8 cellular contexts compared by ENCODE assay signal in the genomic region with DNA sequence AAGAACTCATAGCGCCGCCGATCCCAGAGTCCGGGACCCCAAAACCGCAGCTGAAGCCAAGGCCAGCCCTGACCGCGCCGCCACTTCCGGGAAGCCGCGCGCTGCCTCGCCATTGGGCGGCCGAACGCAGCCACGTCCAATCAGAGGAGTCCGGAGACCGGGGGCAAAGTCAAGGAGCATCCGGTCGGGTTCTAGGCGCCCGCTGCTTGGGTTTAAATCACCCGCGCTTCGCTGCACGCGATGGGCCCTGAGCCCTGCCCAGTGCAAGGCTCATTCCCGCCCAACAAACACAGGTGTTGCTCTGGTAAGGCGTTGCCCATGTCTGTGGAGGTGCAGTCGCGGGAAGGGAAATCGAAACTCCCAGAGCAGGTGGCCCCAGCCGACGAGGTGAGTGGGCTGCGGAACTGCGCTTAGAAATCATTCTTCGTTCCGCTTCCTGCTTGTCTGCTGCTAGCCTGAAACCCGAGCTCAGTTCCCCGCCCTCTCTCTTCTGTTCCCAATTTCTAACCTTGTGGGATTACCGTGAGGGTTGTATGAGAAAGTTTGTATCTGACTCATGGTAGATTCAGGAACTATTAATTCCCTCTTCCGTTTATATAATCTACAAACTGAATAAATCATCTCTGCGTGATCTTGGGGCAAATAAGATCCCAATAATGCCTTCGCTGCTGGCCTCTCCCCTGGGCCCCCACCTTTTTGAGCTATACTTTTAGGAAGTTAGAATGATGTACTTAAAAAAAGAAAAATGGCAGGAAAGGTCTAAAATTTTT. TPM values are rescaled to one million over a fixed set of nuclear protein-coding genes. Genes with fewer than 3 reads are reported as not detected.
DNase-seq lines count a peak whose midpoint lies in the region; ATAC-seq and TF ChIP-seq lines count a peak whose summit lies in the region.

TSS of gene DCLRE1C (minus strand) at position 96 of the 770 bp plus-strand sequence. CDS start at position 10, 86 bp downstream.

- no peaks in the 10 kb centered on the region for H3K27me3 Mint-ChIP-seq in activated naive CD8-positive, alpha-beta T cell
- peaks cover 5% of the 10 kb centered on the region for H3K27me3 Mint-ChIP-seq in glutamatergic neuron (ENCODE audit: unreplicated experiment)

- no peak for TF ChIP-seq POLR2A in testis (IDR thresholded peaks at IDR 0.05)

- H3K9me3 ChIP-seq in osteoblast (ENCODE audit: low read depth, low read length) (no peaks in the 10 kb centered on the region), testis (no peaks in the 10 kb centered on the region)

- no peaks in the 10 kb centered on the region for H3K9me3 Mint-ChIP-seq in activated naive CD8-positive, alpha-beta T cell (ENCODE audit: low read depth)
- no peaks in the 10 kb centered on the region for H3K9me3 Mint-ChIP-seq in glutamatergic neuron (ENCODE audit: unreplicated experiment)

- peak within 1 kb of the TSS; percentile 96 for H3K27ac Mint-ChIP-seq in activated naive CD8-positive, alpha-beta T cell
- peak within 1 kb of the TSS; percentile 78 for H3K27ac Mint-ChIP-seq in glutamatergic neuron (ENCODE audit: unreplicated experiment)

- H3K4me1 ChIP-seq in osteoblast (ENCODE audit: insufficient read depth, low read length): peaks cover 18% of the 10 kb centered on the region
- H3K4me1 ChIP-seq in testis: peaks cover 4% of the 10 kb centered on the region

- H3K4me3 Mint-ChIP-seq in activated naive CD8-positive, alpha-beta T cell: peak within 1 kb of the TSS; percentile 93
- H3K4me3 Mint-ChIP-seq in glutamatergic neuron (ENCODE audit: unreplicated experiment): peak within 1 kb of the TSS; percentile 93

- no peaks in the 10 kb centered on the region for H3K36me3 ChIP-seq in osteoblast (ENCODE audit: insufficient read depth, low read length)
- H3K36me3 ChIP-seq in testis (ENCODE audit: low read depth, missing control alignments): no peaks in the 10 kb centered on the region

- peaks cover 41% of the 10 kb centered on the region for H3K79me2 ChIP-seq in osteoblast (ENCODE audit: insufficient read depth, low read length)

- 0 to 1% methylated on average over 17 to 45 of the region's 45 CpGs for WGBS in testis, 2 donors

- no peaks in the 10 kb centered on the region for H3K27me3 ChIP-seq in osteoblast (ENCODE audit: insufficient read depth, low read length)
- no peaks in the 10 kb centered on the region for H3K27me3 ChIP-seq in testis

- H3K4me2 ChIP-seq in osteoblast (ENCODE audit: insufficient read depth, low read length): peak within 1 kb of the TSS; percentile 98

- H3K27ac ChIP-seq in osteoblast (ENCODE audit: low read depth, low read length) (peak within 1 kb of the TSS; percentile 84), testis (peak within 1 kb of the TSS; percentile 56 to 88)

- H2AFZ ChIP-seq in osteoblast (ENCODE audit: low read length): peak within 1 kb of the TSS; percentile 100

- peaks cover 2% of the 10 kb centered on the region for H3K36me3 Mint-ChIP-seq in activated naive CD8-positive, alpha-beta T cell
- no peaks in the 10 kb centered on the region for H3K36me3 Mint-ChIP-seq in glutamatergic neuron (ENCODE audit: unreplicated experiment)

- peak; percentile 96 for DNase-seq in GM12864 (ENCODE audit: low read depth)
- DNase-seq in NCI-H1105 treated with DMSO at 0.1 percent for 48 hours (lab: John Stamatoyannopoulos, UW): peak; percentile 88
- peak; percentile 55 for DNase-seq in SKM-1 treated with dmso at 0.1 percent for 144 hours (lab: John Stamatoyannopoulos, UW; ENCODE audit: unreplicated experiment)
- DNase-seq in glutamatergic neuron: peak; percentile 93
- peak; percentile 98 for DNase-seq in osteoblast (ENCODE audit: insufficient read length, low spot score, missing footprints)
- DNase-seq in testis: peak; percentile 94

- intact Hi-C loops in testis (cut with DNase I; ENCODE audit: low total_unique reads): loop anchor here (10.0 kb wide), 1 partner anchor 141 kb away; the partner anchor contains the start of gene RPP38

- H3K4me3 ChIP-seq in GM12864 (ENCODE audit: low read depth, low read length) (peak within 1 kb of the TSS; percentile 87), osteoblast (ENCODE audit: insufficient read depth, low read length) (peak within 1 kb of the TSS; percentile 97), testis (peak within 1 kb of the TSS; percentile 88 to 93)

- H3K4me1 Mint-ChIP-seq in activated naive CD8-positive, alpha-beta T cell (ENCODE audit: low read depth): peaks cover 52% of the 10 kb centered on the region
- peaks cover 4% of the 10 kb centered on the region for H3K4me1 Mint-ChIP-seq in glutamatergic neuron (ENCODE audit: low read depth, unreplicated experiment)

- ATAC-seq in HG02678 (IDR thresholded peaks at IDR 0.05; ENCODE audit: unreplicated experiment): peak; percentile 84

- peaks cover 5% of the 10 kb centered on the region for H4K20me1 ChIP-seq in osteoblast (ENCODE audit: insufficient read depth, low read length)

- TF ChIP-seq CTCF in GM12864 (IDR thresholded peaks at IDR 0.05; ENCODE audit: low read depth, low read length, missing control alignments) (no peak), glutamatergic neuron (IDR thresholded peaks at IDR 0.05; ENCODE audit: partially characterized antibody, unreplicated experiment) (no peak), osteoblast (IDR thresholded peaks at IDR 0.05; ENCODE audit: extremely low read depth, low read depth, low read length) (no peak), testis (IDR thresholded peaks at IDR 0.05) (no peak)

RNA-seq across cellular contexts. Expression of gene DCLRE1C, which starts in this region (rescaled TPM):
- total RNA-seq in glutamatergic neuron (ENCODE audit: unreplicated experiment): 8.5 TPM
- total RNA-seq in osteoblast: 16.3 and 17.7 TPM in 2 replicates
- 1 to 10 TPM; 4.6 to 5.1 TPM for total RNA-seq in testis
- polyA plus RNA-seq in testis (ENCODE audit: insufficient read depth, low read depth, low replicate concordance): 2.2 TPM

Comparison
In these comparisons a context has a peak if more than half of its experiments do, and no peak if none do; other contexts are left out.
1. Peak in every context shown above with its lines: DNase-seq, ATAC-seq, H3K4me3 ChIP-seq and H3K27ac ChIP-seq.